27 cellular contexts compared by ENCODE assay signal in genomic region chr18:44054514-44054913, GRCh38.
DNase-seq lines count a peak whose midpoint lies in the region; ATAC-seq and TF ChIP-seq lines count a peak whose summit lies in the region.
"Had no signal": no experiment of that assay in that cellular context is flagged by ENCODE, and none has a peak within 500 bp of the region (broad histone marks: within the 10 kb centered on the region; RNA-seq: fewer than 3 reads in every experiment).

No MANE protein-coding gene starts in this region.

- POLR2A ChIA-PET in CD4-positive, alpha-beta memory T cell (lab: Charles Lee; ENCODE audit: partially characterized antibody): no interaction called here

- no peak overlapping the region for H3K4me3 ChIP-seq in gastrocnemius medialis
- H3K4me3 ChIP-seq in CD4-positive, alpha-beta memory T cell (ENCODE audit: low read length in 2 of 2): no peak overlapping the region
- H3K4me3 ChIP-seq: GM23248, PC-9, SJCRH30 had no signal

- H3K27me3 Mint-ChIP-seq in CD4-positive, alpha-beta memory T cell: no peaks in the 10 kb centered on the region
- H3K27me3 Mint-ChIP-seq: CD4-positive, CD25-positive, alpha-beta regulatory T cell; T-helper 17 cell had no signal

- intact Hi-C loops in gastrocnemius medialis (cut with DNase I; ENCODE audit: low total_unique reads): no loop called here
- intact Hi-C loops in CD4-positive, alpha-beta memory T cell (cut with micrococcal nuclease): no loop called here

- no peaks in the 10 kb centered on the region for H3K4me1 Mint-ChIP-seq in CD4-positive, alpha-beta memory T cell
- H3K4me1 Mint-ChIP-seq: T-helper 17 cell had no signal

- TF ChIP-seq CTCF in gastrocnemius medialis (IDR thresholded peaks at IDR 0.05 in 4 of 5, conservative IDR thresholded peaks at IDR 0.05 in 1 of 5): no peak

- H3K27ac Mint-ChIP-seq in CD4-positive, alpha-beta memory T cell: no peak overlapping the region
- H3K27ac Mint-ChIP-seq: CD4-positive, CD25-positive, alpha-beta regulatory T cell; T-helper 17 cell had no signal

- no peaks in the 10 kb centered on the region for H3K27me3 ChIP-seq in gastrocnemius medialis
- no peaks in the 10 kb centered on the region for H3K27me3 ChIP-seq in CD4-positive, alpha-beta memory T cell (ENCODE audit: insufficient read depth, low read length)
- H3K27me3 ChIP-seq: SJCRH30 had no signal

- no peak overlapping the region for H3K27ac ChIP-seq in gastrocnemius medialis
- H3K27ac ChIP-seq in CD4-positive, alpha-beta memory T cell (ENCODE audit: low read depth, low read length): no peak overlapping the region
- H3K27ac ChIP-seq: GM23248, PC-9, SJCRH30 had no signal

- H3K4me3 Mint-ChIP-seq in CD4-positive, alpha-beta memory T cell: no peak overlapping the region
- H3K4me3 Mint-ChIP-seq: CD4-positive, CD25-positive, alpha-beta regulatory T cell; T-helper 17 cell had no signal

- no peak for DNase-seq in gastrocnemius medialis
- DNase-seq in foreskin melanocyte: no peak
- DNase-seq in CD4-positive, alpha-beta memory T cell: no peak
- DNase-seq: CD4-positive, CD25-positive, alpha-beta regulatory T cell; DMS53; GM23248; H7; NCI-H1048; NCI-H1417 treated with DMSO at 0.1 percent for 48 hours; NCI-H1694 treated with DMSO at 0.1 percent for 48 hours; NCI-H2081; NCI-H2171; NCI-H226; NCI-H510A treated with DMSO at 0.1 percent for 48 hours; NCI-H774; NK-92 treated with Interleukin-12 subunit alpha and Interleukin-12 subunit beta, amount 100 ng/mL, for 24 hours; PC-9; SJCRH30; T-helper 17 cell; T1000 had no signal

- H3K9me3 ChIP-seq in gastrocnemius medialis: no peaks in the 10 kb centered on the region
- no peaks in the 10 kb centered on the region for H3K9me3 ChIP-seq in CD4-positive, alpha-beta memory T cell (ENCODE audit: control insufficient read depth in 1 of 2, low read length in 2 of 2)
- H3K9me3 ChIP-seq: SJCRH30 had no signal

- TF ChIP-seq POLR2A in gastrocnemius medialis (IDR thresholded peaks at IDR 0.05): no peak

- H3K36me3 ChIP-seq in gastrocnemius medialis: no peaks in the 10 kb centered on the region
- H3K36me3 ChIP-seq in CD4-positive, alpha-beta memory T cell (ENCODE audit: insufficient read depth, low read length): no peaks in the 10 kb centered on the region
- H3K36me3 ChIP-seq: SJCRH30 had no signal

- CTCF ChIA-PET in CD4-positive, alpha-beta memory T cell (lab: Charles Lee; ENCODE audit: partially characterized antibody): no interaction called here

- peaks cover 15 to 22% of the 10 kb centered on the region in 2 donors for H3K4me1 ChIP-seq in gastrocnemius medialis
- H3K4me1 ChIP-seq in CD4-positive, alpha-beta memory T cell (ENCODE audit: insufficient read depth, low read length): no peaks in the 10 kb centered on the region
- H3K4me1 ChIP-seq: SJCRH30 had no signal

- H3K36me3 Mint-ChIP-seq in CD4-positive, alpha-beta memory T cell: no peaks in the 10 kb centered on the region
- H3K36me3 Mint-ChIP-seq: CD4-positive, CD25-positive, alpha-beta regulatory T cell had no signal

- peak; percentile 56 for ATAC-seq in GM18520 (IDR thresholded peaks at IDR 0.05; ENCODE audit: unreplicated experiment)
- peak; percentile 55 for ATAC-seq in GM21717 (IDR thresholded peaks at IDR 0.05; ENCODE audit: unreplicated experiment)
- peak; percentile 84 for ATAC-seq in HG02884 (IDR thresholded peaks at IDR 0.05; ENCODE audit: unreplicated experiment)
- ATAC-seq in HG03565 (IDR thresholded peaks at IDR 0.05; ENCODE audit: unreplicated experiment): peak; percentile 71
- ATAC-seq in gastrocnemius medialis: no peak
- no peak for ATAC-seq in HG02588 (IDR thresholded peaks at IDR 0.05; ENCODE audit: unreplicated experiment)
- ATAC-seq: Right ventricle myocardium inferior, SK-N-SH treated with all-trans-retinoic acid at 6 μM for 48 hours, T-helper 17 cell had no signal

- in situ Hi-C loops in gastrocnemius medialis (cut with MboI; ENCODE audit: low sequenced_read_pairs in 4 of 4): no loop called here

- peaks cover 0 to 4% (median 0%) of the 10 kb centered on the region in 8 donors for H3K9me3 Mint-ChIP-seq in CD4-positive, alpha-beta memory T cell

Comparison
In these comparisons a context has a peak if more than half of its experiments do, and no peak if none do; other contexts are left out.
1. ATAC-seq: peak in GM18520 (single experiment), GM21717 (single experiment), HG02884 (single experiment) and HG03565 (single experiment); none in gastrocnemius medialis (0 of 2) and HG02588 (single experiment).